8 cellular contexts compared by ENCODE assay signal in genomic region chr19:49145485-49146407, GRCh38. TPM values are rescaled to one million over a fixed set of nuclear protein-coding genes. Genes with fewer than 3 reads are reported as not detected.
A peak's percentile ranks its signal among the peaks of the same experiment; 100 is the strongest.
DNase-seq lines count a peak whose midpoint lies in the region; ATAC-seq and TF ChIP-seq lines count a peak whose summit lies in the region.

No MANE protein-coding gene starts in this region.

- DNase-seq in Caki2 (ENCODE audit: low read depth), result peak; percentile 48
- peak; percentile 72 for DNase-seq in Jurkat, Clone E6-1 (ENCODE audit: low read depth, low spot score)
- DNase-seq in ascending aorta (ENCODE audit: low spot score in 2 of 2), result peak in 1 of 2 donors; percentile 91
- peak; percentile 86 for DNase-seq in hepatic stellate cell (ENCODE audit: low spot score)
- DNase-seq in retinal pigment epithelial cell (ENCODE audit: low read depth), result no peak

- peaks cover 5 to 19% of the 10 kb centered on the region in 2 donors for H3K4me1 ChIP-seq in ascending aorta

- intact Hi-C loops in ascending aorta (cut with DNase I), result loop anchor here (1.0 to 10.0 kb wide), 3 partner anchors 47 to 361 kb away; partner anchors contain the start of genes GYS1 and RUVBL2

- in situ Hi-C loops in Caki2 (cut with HindIII; ENCODE audit: low pct_unique_long_range_greater_than_20kb, low sequenced_read_pairs), result no loop called here

- H3K27me3 ChIP-seq in ascending aorta, result no peaks in the 10 kb centered on the region

- TF ChIP-seq CTCF in ascending aorta (IDR thresholded peaks at IDR 0.05) (peak; percentile 73 to 96 (median 91)), retinal pigment epithelial cell (conservative IDR thresholded peaks at IDR 0.05; ENCODE audit: low read depth, low read length) (peak; percentile 80)

- peak overlapping the region; percentile 63 for H3K4me3 Mint-ChIP-seq in T-helper 1 cell treated with Interleukin-12 subunit alpha and Interleukin-12 subunit beta and Interleukin-4 antibody, amounts not matched to agents 30 μg/mL and 1 μg/mL, for 36 hours

- no peaks in the 10 kb centered on the region for H3K36me3 ChIP-seq in ascending aorta

- H3K36me3 Mint-ChIP-seq in T-helper 1 cell treated with Interleukin-12 subunit alpha and Interleukin-12 subunit beta and Interleukin-4 antibody, amounts not matched to agents 30 μg/mL and 1 μg/mL, for 36 hours (ENCODE audit: low read depth), result no peaks in the 10 kb centered on the region

- H3K4me1 Mint-ChIP-seq in T-helper 1 cell treated with Interleukin-12 subunit alpha and Interleukin-12 subunit beta and Interleukin-4 antibody, amounts not matched to agents 30 μg/mL and 1 μg/mL, for 36 hours (ENCODE audit: low read depth), result peaks cover 28% of the 10 kb centered on the region

- H3K27me3 Mint-ChIP-seq in T-helper 1 cell treated with Interleukin-12 subunit alpha and Interleukin-12 subunit beta and Interleukin-4 antibody, amounts not matched to agents 30 μg/mL and 1 μg/mL, for 36 hours (ENCODE audit: low read depth), result peaks cover 47% of the 10 kb centered on the region

- peak overlapping the region; percentile 37 for H3K4me3 ChIP-seq in Jurkat, Clone E6-1 (ENCODE audit: low read length)
- H3K4me3 ChIP-seq in ascending aorta (peak overlapping the region in 1 of 2 donors; percentile 49), retinal pigment epithelial cell (ENCODE audit: low read length) (peak overlapping the region; percentile 33)

- H3K27ac ChIP-seq in ascending aorta, result no peak overlapping the region

- no peak overlapping the region for H3K27ac Mint-ChIP-seq in T-helper 1 cell treated with Interleukin-12 subunit alpha and Interleukin-12 subunit beta and Interleukin-4 antibody, amounts not matched to agents 30 μg/mL and 1 μg/mL, for 36 hours

- no peaks in the 10 kb centered on the region for H3K9me3 ChIP-seq in ascending aorta

- ATAC-seq in HG03439 (IDR thresholded peaks at IDR 0.05; ENCODE audit: unreplicated experiment) (no peak), GM19328 (IDR thresholded peaks at IDR 0.05; ENCODE audit: unreplicated experiment) (no peak)

- H3K9me3 Mint-ChIP-seq in T-helper 1 cell treated with Interleukin-12 subunit alpha and Interleukin-12 subunit beta and Interleukin-4 antibody, amounts not matched to agents 30 μg/mL and 1 μg/mL, for 36 hours, result no peaks in the 10 kb centered on the region

RNA-seq across cellular contexts. Expression of gene HRC, which starts 9.4 kb away (rescaled TPM):
- total RNA-seq in Caki2 (2014; rRNA removed; shearing (Covaris generic); ENCODE audit: low replicate concordance), result not detected in 2 replicates
- polyA plus RNA-seq in Jurkat, Clone E6-1 (2012; ENCODE audit: insufficient read depth, insufficient read length), result not detected
- total RNA-seq in ascending aorta, result not detected

RNA-seq across cellular contexts. Expression of gene TRPM4, which starts 11.8 kb away (rescaled TPM):
- 13.9 and 18.2 TPM in 2 replicates for total RNA-seq in Caki2 (2014; rRNA removed; shearing (Covaris generic); ENCODE audit: low replicate concordance)
- 7.2 TPM for polyA plus RNA-seq in Jurkat, Clone E6-1 (2012; ENCODE audit: insufficient read depth, insufficient read length)
- total RNA-seq in ascending aorta, result 63.4 TPM

RNA-seq across cellular contexts. Expression of gene PPFIA3, which starts 26.4 kb away (rescaled TPM):
- total RNA-seq in Caki2 (2014; rRNA removed; shearing (Covaris generic); ENCODE audit: low replicate concordance), result 26.8 and 39.1 TPM in 2 replicates
- 23.4 TPM for polyA plus RNA-seq in Jurkat, Clone E6-1 (2012; ENCODE audit: insufficient read depth, insufficient read length)
- 33.3 TPM for total RNA-seq in ascending aorta

RNA-seq across cellular contexts. Expression of gene C19orf73, which starts 26.8 kb away (rescaled TPM):
- 0.71 TPM in 1 of 2 replicates, not detected in the other for total RNA-seq in Caki2 (2014; rRNA removed; shearing (Covaris generic); ENCODE audit: low replicate concordance)
- 4.7 TPM for polyA plus RNA-seq in Jurkat, Clone E6-1 (2012; ENCODE audit: insufficient read depth, insufficient read length)
- not detected for total RNA-seq in ascending aorta

RNA-seq across cellular contexts. Expression of gene LIN7B, which starts 31.6 kb away (rescaled TPM):
- 6.1 and 9.7 TPM in 2 replicates for total RNA-seq in Caki2 (2014; rRNA removed; shearing (Covaris generic); ENCODE audit: low replicate concordance)
- 21.7 TPM for polyA plus RNA-seq in Jurkat, Clone E6-1 (2012; ENCODE audit: insufficient read depth, insufficient read length)
- total RNA-seq in ascending aorta, result 42.1 TPM
